In the genomic region with DNA sequence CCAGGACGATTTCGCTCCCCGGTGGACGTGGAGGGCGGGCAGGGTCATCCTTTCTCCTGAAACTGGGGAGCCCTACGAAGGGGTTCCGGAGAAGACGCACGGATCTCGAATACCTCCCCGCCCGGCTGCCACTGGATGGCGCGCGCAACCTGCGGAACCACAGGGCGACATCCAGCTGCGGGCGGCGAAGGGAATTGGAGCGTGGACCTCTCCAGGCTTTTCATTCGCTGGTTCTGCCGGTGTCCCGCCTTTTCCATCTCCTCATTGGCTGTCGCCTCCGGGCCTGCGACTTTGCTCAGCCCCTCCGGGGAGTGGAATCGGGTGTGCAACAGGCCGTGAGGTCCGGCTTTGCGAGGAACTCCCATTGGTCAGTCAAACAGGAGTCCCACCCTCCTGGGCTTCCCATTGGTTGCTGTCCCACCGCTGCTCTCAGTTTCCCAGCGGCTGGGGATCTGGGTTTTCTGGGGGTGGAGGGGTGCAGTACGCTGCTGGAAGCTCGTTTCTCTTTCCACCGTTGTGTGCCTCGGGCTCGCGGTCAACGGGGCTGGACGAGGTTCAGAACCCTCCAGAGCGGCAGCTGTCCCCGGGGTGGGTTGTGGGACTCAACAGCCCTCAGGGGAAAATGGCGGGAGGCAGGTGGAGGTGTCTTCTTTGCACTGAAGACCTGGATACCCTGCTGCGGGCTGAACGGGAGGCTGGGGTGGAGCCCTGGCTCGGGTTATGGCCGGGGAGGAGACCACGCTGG, we compare ENCODE assay signal across 1 cellular context.
TF ChIP-seq lines count a peak whose summit lies in the region.

No MANE protein-coding gene starts in this region.

TF ChIP-seq in GM12878, 131 proteins besides CTCF, POLR2A, EP300 and RAD21 (continued from another document):
- TF ChIP-seq, protein P1, sequence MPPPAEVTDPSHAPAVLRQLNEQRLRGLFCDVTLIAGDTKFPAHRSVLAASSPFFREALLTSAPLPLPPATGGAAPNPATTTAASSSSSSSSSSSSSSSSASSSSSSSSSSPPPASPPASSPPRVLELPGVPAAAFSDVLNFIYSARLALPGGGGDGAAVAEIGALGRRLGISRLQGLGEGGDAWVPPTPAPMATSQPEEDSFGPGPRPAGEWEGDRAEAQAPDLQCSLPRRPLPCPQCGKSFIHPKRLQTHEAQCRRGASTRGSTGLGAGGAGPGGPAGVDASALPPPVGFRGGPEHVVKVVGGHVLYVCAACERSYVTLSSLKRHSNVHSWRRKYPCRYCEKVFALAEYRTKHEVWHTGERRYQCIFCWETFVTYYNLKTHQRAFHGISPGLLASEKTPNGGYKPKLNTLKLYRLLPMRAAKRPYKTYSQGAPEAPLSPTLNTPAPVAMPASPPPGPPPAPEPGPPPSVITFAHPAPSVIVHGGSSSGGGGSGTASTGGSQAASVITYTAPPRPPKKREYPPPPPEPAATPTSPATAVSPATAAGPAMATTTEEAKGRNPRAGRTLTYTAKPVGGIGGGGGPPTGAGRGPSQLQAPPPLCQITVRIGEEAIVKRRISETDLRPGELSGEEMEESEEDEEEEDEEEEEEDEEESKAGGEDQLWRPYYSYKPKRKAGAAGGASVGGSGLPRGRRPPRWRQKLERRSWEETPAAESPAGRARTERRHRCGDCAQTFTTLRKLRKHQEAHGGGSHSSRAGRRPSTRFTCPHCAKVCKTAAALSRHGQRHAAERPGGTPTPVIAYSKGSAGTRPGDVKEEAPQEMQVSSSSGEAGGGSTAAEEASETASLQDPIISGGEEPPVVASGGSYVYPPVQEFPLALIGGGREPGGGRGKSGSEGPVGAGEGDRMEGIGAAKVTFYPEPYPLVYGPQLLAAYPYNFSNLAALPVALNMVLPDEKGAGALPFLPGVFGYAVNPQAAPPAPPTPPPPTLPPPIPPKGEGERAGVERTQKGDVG (CRISPR knock-in tag; IDR thresholded peaks at IDR 0.05): no peak
- TF ChIP-seq GABPA (IDR thresholded peaks at IDR 0.05; ENCODE audit: low read depth) (peak; percentile 68), ZSCAN29 (IDR thresholded peaks at IDR 0.05) (no peak), KDM1A (IDR thresholded peaks at IDR 0.05; ENCODE audit: borderline replicate concordance) (no peak), PAX5 (IDR thresholded peaks at IDR 0.05; ENCODE audit: borderline replicate concordance, low read depth, low read length) (peak; percentile 70; the same call in 1 of the 2 replicates), RAD51 (IDR thresholded peaks at IDR 0.05) (no peak), RBBP5 (conservative IDR thresholded peaks at IDR 0.05) (no peak), HDAC2 (IDR thresholded peaks at IDR 0.05) (no peak)
- TF ChIP-seq, protein P2, sequence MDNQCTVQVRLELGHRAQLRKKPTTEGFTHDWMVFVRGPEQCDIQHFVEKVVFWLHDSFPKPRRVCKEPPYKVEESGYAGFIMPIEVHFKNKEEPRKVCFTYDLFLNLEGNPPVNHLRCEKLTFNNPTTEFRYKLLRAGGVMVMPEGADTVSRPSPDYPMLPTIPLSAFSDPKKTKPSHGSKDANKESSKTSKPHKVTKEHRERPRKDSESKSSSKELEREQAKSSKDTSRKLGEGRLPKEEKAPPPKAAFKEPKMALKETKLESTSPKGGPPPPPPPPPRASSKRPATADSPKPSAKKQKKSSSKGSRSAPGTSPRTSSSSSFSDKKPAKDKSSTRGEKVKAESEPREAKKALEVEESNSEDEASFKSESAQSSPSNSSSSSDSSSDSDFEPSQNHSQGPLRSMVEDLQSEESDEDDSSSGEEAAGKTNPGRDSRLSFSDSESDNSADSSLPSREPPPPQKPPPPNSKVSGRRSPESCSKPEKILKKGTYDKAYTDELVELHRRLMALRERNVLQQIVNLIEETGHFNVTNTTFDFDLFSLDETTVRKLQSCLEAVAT (IDR thresholded peaks at IDR 0.05): no peak
TF ChIP-seq in GM12878: peak in this region for 17.
